Comparison of ENCODE assay signal across 8 cellular contexts in the genomic region with DNA sequence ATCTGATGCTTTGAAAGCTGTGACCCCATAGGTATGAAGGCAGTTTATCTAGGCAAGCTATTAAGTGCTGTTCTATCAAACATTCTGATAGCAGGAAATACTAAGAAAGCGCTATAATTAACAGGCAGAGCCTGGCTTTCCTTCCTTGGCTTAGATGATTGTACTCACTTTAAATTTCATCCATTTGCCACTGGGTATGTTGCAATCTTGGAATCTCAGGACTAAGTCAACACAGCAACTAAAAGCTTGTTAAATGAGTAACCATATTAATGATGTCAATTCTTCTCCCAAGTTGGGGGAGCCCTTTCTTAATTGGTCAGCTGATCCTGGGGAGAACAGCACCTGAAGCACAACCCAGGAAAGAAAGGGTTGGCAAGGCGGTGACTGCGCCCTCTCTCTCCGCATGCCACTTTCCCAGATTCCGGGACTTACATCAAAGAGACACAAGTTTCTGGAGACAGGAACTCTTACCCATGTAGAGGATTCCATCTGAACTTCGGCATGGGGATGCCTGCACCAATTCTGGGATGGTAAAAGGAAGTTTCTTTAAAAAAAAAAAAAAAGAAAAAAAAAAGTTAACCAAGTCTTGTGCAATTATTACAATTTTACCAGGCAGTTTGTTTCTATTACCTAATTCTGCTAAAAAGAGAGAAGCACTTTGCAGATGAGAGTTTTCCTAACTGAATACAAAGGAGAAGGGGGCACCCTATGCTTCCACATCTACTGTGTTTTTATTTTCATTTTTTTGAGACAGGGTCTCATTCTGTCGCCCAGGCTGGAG. TPM values are rescaled to one million over a fixed set of nuclear protein-coding genes. Genes with fewer than 3 reads are reported as not detected.
DNase-seq lines count a peak whose midpoint lies in the region; ATAC-seq and TF ChIP-seq lines count a peak whose summit lies in the region.

No MANE protein-coding gene starts in this region.

- DNase-seq in Right ventricle myocardium superior = no peak
- DNase-seq in right atrium auricular region (ENCODE audit: low spot score) = no peak
- DNase-seq in Peyer's patch = no peak
- DNase-seq in hepatocyte (ENCODE audit: low spot score) = peak; percentile 56
- DNase-seq in SW480 (ENCODE audit: low spot score) = no peak
- no peak for DNase-seq in stimulated activated naive CD8-positive, alpha-beta T cell treated with anti-CD3 and anti-CD28 coated beads, Interleukin-15, Interleukin-2, amounts not matched to agents 100 U/mL and 50 U/mL, for 24 hours
- DNase-seq in medulla oblongata (ENCODE audit: extremely low spot score) = no peak

- H4K20me1 ChIP-seq in hepatocyte (ENCODE audit: insufficient read depth, poor library complexity, severe bottlenecking) = no peaks in the 10 kb centered on the region

- no peak for TF ChIP-seq POLR2A in Peyer's patch (IDR thresholded peaks at IDR 0.05)

- H3K9me3 ChIP-seq in right atrium auricular region (peaks cover 0 to 9% of the 10 kb centered on the region in 2 donors), Peyer's patch (peaks cover 0 to 5% (median 0%) of the 10 kb centered on the region in 4 donors), hepatocyte (ENCODE audit: low read depth) (no peaks in the 10 kb centered on the region)

- no peaks in the 10 kb centered on the region for H3K9me2 ChIP-seq in hepatocyte (replicated peaks; ENCODE audit: insufficient read depth)

- H3K27ac ChIP-seq in right atrium auricular region (no peak overlapping the region), Peyer's patch (peak overlapping the region; percentile 0 to 53 (median 35)), hepatocyte (peak overlapping the region; percentile 83)

- H3K36me3 ChIP-seq in right atrium auricular region (peaks cover 33% of the 10 kb centered on the region), Peyer's patch (peaks cover 0 to 26% (median 0%) of the 10 kb centered on the region in 3 donors), hepatocyte (replicated peaks; ENCODE audit: insufficient read depth, low read depth) (no peaks in the 10 kb centered on the region)

- peak overlapping the region; percentile 65 for H3K4me2 ChIP-seq in hepatocyte

- 84% methylated on average over 7 of the region's 7 CpGs for WGBS in hepatocyte (ENCODE audit: low lambda C conversion rate, missing lambda C conversion rate)

- peak; percentile 48 for ATAC-seq in Right ventricle myocardium superior (ENCODE audit: poor library complexity)
- no peak for ATAC-seq in stimulated activated naive CD8-positive, alpha-beta T cell treated with anti-CD3 and anti-CD28 coated beads, Interleukin-15, Interleukin-2, amounts not matched to agents 100 U/mL and 50 U/mL, for 24 hours
- no peak for ATAC-seq in HG02571 (IDR thresholded peaks at IDR 0.05; ENCODE audit: unreplicated experiment)

- H3K27me3 ChIP-seq in right atrium auricular region = no peaks in the 10 kb centered on the region
- H3K27me3 ChIP-seq in Peyer's patch = no peaks in the 10 kb centered on the region
- no peaks in the 10 kb centered on the region for H3K27me3 ChIP-seq in hepatocyte

- H3K79me2 ChIP-seq in hepatocyte = no peaks in the 10 kb centered on the region

- TF ChIP-seq CTCF in right atrium auricular region (IDR thresholded peaks at IDR 0.05) = no peak
- TF ChIP-seq CTCF in Peyer's patch (IDR thresholded peaks at IDR 0.05) = no peak
- TF ChIP-seq CTCF in hepatocyte (IDR thresholded peaks at IDR 0.05; ENCODE audit: poor library complexity) = no peak

- H3K4me1 ChIP-seq in right atrium auricular region (no peaks in the 10 kb centered on the region), Peyer's patch (peaks cover 0 to 11% (median 0%) of the 10 kb centered on the region in 4 donors), hepatocyte (ENCODE audit: insufficient read depth) (peaks cover 28% of the 10 kb centered on the region)

- H3K4me3 ChIP-seq in right atrium auricular region (no peak overlapping the region), Peyer's patch (no peak overlapping the region), hepatocyte (no peak overlapping the region)

- intact Hi-C loops in Right ventricle myocardium superior (cut with DNase I) = no loop called here

- no peak overlapping the region for H2AFZ ChIP-seq in hepatocyte

RNA-seq across cellular contexts. Expression of a gene that starts 54.5 kb away (rescaled TPM):
- total RNA-seq in Right ventricle myocardium superior (31.9 TPM), right atrium auricular region (100 to 1,000 TPM in 1 of 2 donors, 10 to 100 TPM in 1; 74.6 to 109 TPM), Peyer's patch (10 to 100 TPM in 2 of 4 donors, 1 to 10 TPM in 2; 2.1 to 25.6 (median 9.7) TPM), hepatocyte (6.0 and 8.4 TPM in 2 replicates)
- 2.7 and 3.4 TPM in 2 replicates for polyA plus RNA-seq in hepatocyte

RNA-seq across cellular contexts. Expression of a gene that starts 55.0 kb away (rescaled TPM):
- total RNA-seq in Right ventricle myocardium superior (6.7 TPM), right atrium auricular region (10 to 100 TPM in 1 of 2 donors, 1 to 10 TPM in 1; 7.0 to 11.9 TPM), Peyer's patch (10 to 100 TPM; 17.2 to 30.0 (median 24.0) TPM), hepatocyte (10.3 and 14.3 TPM in 2 replicates)
- 16.5 and 19.4 TPM in 2 replicates for polyA plus RNA-seq in hepatocyte

Comparison
In these comparisons a context has a peak if more than half of its experiments do, and no peak if none do; other contexts are left out.
1. H3K27ac ChIP-seq: peak in Peyer's patch (4 of 4) and hepatocyte (single experiment); none in right atrium auricular region (0 of 2).